8 cellular contexts compared by ENCODE assay signal in genomic region chr1:27643626-27644368, GRCh38. TPM values are rescaled to one million over a fixed set of nuclear protein-coding genes. Genes with fewer than 3 reads are reported as not detected.
A peak's percentile ranks its signal among the peaks of the same experiment; 100 is the strongest.
DNase-seq lines count a peak whose midpoint lies in the region; ATAC-seq and TF ChIP-seq lines count a peak whose summit lies in the region.

No MANE protein-coding gene starts in this region.

- no peaks in the 10 kb centered on the region for H3K4me1 Mint-ChIP-seq in HFFc6 (ENCODE audit: low read depth)

- DNase-seq in COLO668 (lab: John Stamatoyannopoulos, UW; ENCODE audit: unreplicated experiment): peak; percentile 67
- DNase-seq in HFFc6: peak; percentile 48
- peak; percentile 77 for DNase-seq in SK-MEL-5 (ENCODE audit: low read depth, low spot score)
- DNase-seq in activated naive CD4-positive, alpha-beta T cell treated with Interleukin-2 at 50 U/mL for 16 hours: peak; percentile 72
- DNase-seq in heart left ventricle: peak in 3 of 5 donors; percentile 64 to 73 (median 71)
- peak; percentile 65 for DNase-seq in stimulated activated CD4-positive, alpha-beta T cell treated with anti-CD3 and anti-CD28 coated beads, Interleukin-12 subunit alpha, Interleukin-12 subunit beta, amount 100 ng/mL, for 4 hours

- H3K27ac Mint-ChIP-seq in HFFc6: no peak overlapping the region

- in situ Hi-C loops in SK-MEL-5 (cut with HindIII; ENCODE audit: low pct_unique_long_range_greater_than_20kb, low sequenced_read_pairs): no loop called here

- ATAC-seq in heart left ventricle (peak in 3 of 4 donors; percentile 65 to 77 (median 73)), HG02840 (IDR thresholded peaks at IDR 0.05; ENCODE audit: low FRiP score, unreplicated experiment) (no peak), GM21526 (IDR thresholded peaks at IDR 0.05; ENCODE audit: low FRiP score, unreplicated experiment) (no peak)

- H3K36me3 Mint-ChIP-seq in HFFc6 (ENCODE audit: low read depth): no peaks in the 10 kb centered on the region

- 31 to 42% (median 32%) methylated on average over 11 to 12 of the region's 12 CpGs for WGBS in heart left ventricle, 4 donors

- no peak for TF ChIP-seq POLR2A in heart left ventricle (IDR thresholded peaks at IDR 0.05)

- no peaks in the 10 kb centered on the region for H3K9me3 Mint-ChIP-seq in HFFc6

- H3K27me3 ChIP-seq in heart left ventricle: no peaks in the 10 kb centered on the region

- no peak overlapping the region for H3K4me3 Mint-ChIP-seq in HFFc6

- TF ChIP-seq CTCF in HFFc6 (IDR thresholded peaks at IDR 0.05) (peak; percentile 84), heart left ventricle (IDR thresholded peaks at IDR 0.05) (peak; percentile 71 to 85 (median 77))

- intact Hi-C loops in heart left ventricle (cut with DNase I): loop anchor here in 3 of 10 donors (1.0 to 2.0 kb wide), 2 partner anchors 19 to 20 kb away; no protein-coding TSS in a partner anchor

- no peaks in the 10 kb centered on the region for H3K9me3 ChIP-seq in heart left ventricle

- no peaks in the 10 kb centered on the region for H3K36me3 ChIP-seq in heart left ventricle

- H3K4me3 ChIP-seq in heart left ventricle: no peak overlapping the region

- peaks cover 6% of the 10 kb centered on the region; the same call in 1 of the 2 replicates for H3K27me3 Mint-ChIP-seq in HFFc6 (ENCODE audit: insufficient read depth)

- no peak overlapping the region for H3K27ac ChIP-seq in heart left ventricle

- H3K4me1 ChIP-seq in heart left ventricle: peaks cover 0 to 34% (median 11%) of the 10 kb centered on the region in 12 donors

RNA-seq across cellular contexts. Expression of gene FGR, which starts 8.8 kb away (rescaled TPM):
- total RNA-seq in HFFc6 (2021; fragmentation: NEBNext Ultra II Directional; extraction: Animal tissue kit (Norgen Biotek cat#: 25700)): not detected
- not detected in 2 replicates for total RNA-seq in SK-MEL-5 (2014; rRNA removed; shearing (Covaris generic))
- 0.10 and 0.11 TPM in 2 replicates for polyA plus RNA-seq in SK-MEL-5 (2015; cell fraction: cytosol; rRNA removed)
- not detected in 2 replicates for polyA plus RNA-seq in SK-MEL-5 (2015; cell fraction: nucleus; rRNA removed)
- 10 to 100 TPM in 3 of 9 donors, 1 to 10 TPM in 6; 1.1 to 25.9 (median 3.3) TPM for total RNA-seq in heart left ventricle
- 1 to 10 TPM; 2.8 to 7.2 TPM for polyA plus RNA-seq in heart left ventricle

RNA-seq across cellular contexts. Expression of gene IFI6, which starts 28.2 kb away (rescaled TPM):
- 10 to 100 TPM; 16.7 to 23.8 (median 20.5) TPM for total RNA-seq in HFFc6 (2021; fragmentation: NEBNext Ultra II Directional; extraction: Animal tissue kit (Norgen Biotek cat#: 25700))
- total RNA-seq in SK-MEL-5 (2014; rRNA removed; shearing (Covaris generic)): 56.8 and 67.2 TPM in 2 replicates
- 92.3 and 112 TPM in 2 replicates for polyA plus RNA-seq in SK-MEL-5 (2015; cell fraction: cytosol; rRNA removed)
- polyA plus RNA-seq in SK-MEL-5 (2015; cell fraction: nucleus; rRNA removed): 2.4 and 15.6 TPM in 2 replicates
- total RNA-seq in heart left ventricle: 100 to 1,000 TPM in 1 of 9 donors, 10 to 100 TPM in 8; 18.3 to 140 (median 70.2) TPM
- 10 to 100 TPM; 44.5 to 61.9 TPM for polyA plus RNA-seq in heart left ventricle

RNA-seq across cellular contexts. Expression of gene AHDC1, which starts 39.9 kb away (rescaled TPM):
- total RNA-seq in HFFc6 (2021; fragmentation: NEBNext Ultra II Directional; extraction: Animal tissue kit (Norgen Biotek cat#: 25700)): 10 to 100 TPM; 30.7 to 53.2 (median 34.7) TPM
- total RNA-seq in SK-MEL-5 (2014; rRNA removed; shearing (Covaris generic)): 4.4 TPM in 2 replicates
- polyA plus RNA-seq in SK-MEL-5 (2015; cell fraction: cytosol; rRNA removed): 6.9 and 15.0 TPM in 2 replicates
- polyA plus RNA-seq in SK-MEL-5 (2015; cell fraction: nucleus; rRNA removed): 5.4 and 7.7 TPM in 2 replicates
- total RNA-seq in heart left ventricle: 10 to 100 TPM; 29.2 to 50.2 (median 42.1) TPM
- polyA plus RNA-seq in heart left ventricle: 10 to 100 TPM; 25.8 to 48.4 TPM

Comparison
In these comparisons a context has a peak if more than half of its experiments do, and no peak if none do; other contexts are left out.
1. ATAC-seq: peak in heart left ventricle (3 of 4); none in HG02840 (single experiment) and GM21526 (single experiment).
2. Peak in every context shown above with its lines, with median percentiles within 50 percentile points of each other: DNase-seq.